In the genomic region with DNA sequence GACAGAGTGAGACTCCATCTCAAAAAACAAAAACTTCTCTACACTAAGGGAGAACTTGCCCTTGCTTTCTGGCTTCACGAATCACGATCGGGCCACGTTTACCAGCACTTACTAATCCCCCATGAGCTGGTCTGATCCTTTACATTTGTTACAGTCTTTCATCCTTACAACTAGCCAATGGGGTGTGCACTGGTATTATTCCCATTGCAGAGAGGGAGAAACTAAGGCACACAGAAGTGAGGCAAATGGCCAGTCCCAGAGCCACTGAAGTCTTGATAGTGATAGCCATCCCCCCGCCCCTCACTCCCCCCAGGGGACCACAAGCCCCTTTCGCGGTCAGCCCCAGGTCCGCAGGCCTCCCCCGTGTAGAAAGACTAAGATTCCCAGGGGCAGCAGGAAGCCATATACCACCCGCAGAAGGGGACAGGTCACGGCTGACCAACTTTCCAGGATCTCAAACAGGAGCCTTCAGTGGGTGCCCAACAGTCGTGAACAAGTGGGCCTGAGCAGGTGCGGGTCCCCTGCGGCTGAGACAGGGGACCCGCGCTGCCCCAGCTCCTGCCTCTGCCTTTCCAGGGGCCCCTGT, we compare ENCODE assay signal across 8 cellular contexts. TPM values are rescaled to one million over a fixed set of nuclear protein-coding genes. Genes with fewer than 3 reads are reported as not detected.
A peak's percentile ranks its signal among the peaks of the same experiment; 100 is the strongest.
DNase-seq lines count a peak whose midpoint lies in the region; ATAC-seq, FAIRE-seq and TF ChIP-seq lines count a peak whose summit lies in the region.

No MANE protein-coding gene starts in this region.

- POLR2A ChIA-PET in activated CD4-positive, alpha-beta T cell treated with anti-CD3 and anti-CD28 coated beads for 36 hours (lab: Charles Lee) = no interaction called here
- POLR2A ChIA-PET in activated CD8-positive, alpha-beta T cell treated with anti-CD3 and anti-CD28 coated beads, Interleukin-2, amount 10 ng/mL, durations not matched to agents 7 days and 5 days (lab: Charles Lee) = interaction anchor here (1.1 to 1.9 kb wide), 2 partner anchors 24 to 36 kb away, joined by 4 to 8 read pairs; no protein-coding TSS in a partner anchor

- TF ChIP-seq POLR2A in suprapubic skin (IDR thresholded peaks at IDR 0.05) = no peak

- H3K4me3 Mint-ChIP-seq in activated CD4-positive, alpha-beta T cell treated with anti-CD3 and anti-CD28 coated beads for 36 hours = peak overlapping the region; percentile 65
- H3K4me3 Mint-ChIP-seq in activated CD8-positive, alpha-beta T cell treated with anti-CD3 and anti-CD28 coated beads, Interleukin-2, amount 10 ng/mL, durations not matched to agents 7 days and 5 days = peak overlapping the region; percentile 64

- H3K9me3 Mint-ChIP-seq in activated CD4-positive, alpha-beta T cell treated with anti-CD3 and anti-CD28 coated beads for 36 hours (ENCODE audit: low read depth) = no peaks in the 10 kb centered on the region
- H3K9me3 Mint-ChIP-seq in activated CD8-positive, alpha-beta T cell treated with anti-CD3 and anti-CD28 coated beads, Interleukin-2, amount 10 ng/mL, durations not matched to agents 7 days and 5 days (ENCODE audit: insufficient read depth) = no peaks in the 10 kb centered on the region

- no peak for FAIRE-seq in kidney (lab: Jason Lieb, UNC)

- H3K27ac Mint-ChIP-seq in activated CD4-positive, alpha-beta T cell treated with anti-CD3 and anti-CD28 coated beads for 36 hours = peak overlapping the region; percentile 19
- H3K27ac Mint-ChIP-seq in activated CD8-positive, alpha-beta T cell treated with anti-CD3 and anti-CD28 coated beads, Interleukin-2, amount 10 ng/mL, durations not matched to agents 7 days and 5 days = no peak overlapping the region

- WGBS in suprapubic skin = 15% methylated on average over 8 of the region's 16 CpGs

- no peaks in the 10 kb centered on the region for H3K27me3 Mint-ChIP-seq in activated CD4-positive, alpha-beta T cell treated with anti-CD3 and anti-CD28 coated beads for 36 hours
- peaks cover 8% of the 10 kb centered on the region for H3K27me3 Mint-ChIP-seq in activated CD8-positive, alpha-beta T cell treated with anti-CD3 and anti-CD28 coated beads, Interleukin-2, amount 10 ng/mL, durations not matched to agents 7 days and 5 days (ENCODE audit: low read depth)

- H3K4me3 ChIP-seq in kidney (ENCODE audit: low read length in 2 of 2) = peak overlapping the region; percentile 37 to 73
- peak overlapping the region; percentile 77 for H3K4me3 ChIP-seq in suprapubic skin

- H3K4me1 Mint-ChIP-seq in activated CD4-positive, alpha-beta T cell treated with anti-CD3 and anti-CD28 coated beads for 36 hours = peaks cover 6% of the 10 kb centered on the region
- H3K4me1 Mint-ChIP-seq in activated CD8-positive, alpha-beta T cell treated with anti-CD3 and anti-CD28 coated beads, Interleukin-2, amount 10 ng/mL, durations not matched to agents 7 days and 5 days (ENCODE audit: low read depth) = peaks cover 12% of the 10 kb centered on the region

- H3K36me3 ChIP-seq in kidney (ENCODE audit: control insufficient read depth in 1 of 2, insufficient read depth in 2 of 2, low read length in 2 of 2) (no peaks in the 10 kb centered on the region), suprapubic skin (no peaks in the 10 kb centered on the region)

- H3K36me3 Mint-ChIP-seq in activated CD4-positive, alpha-beta T cell treated with anti-CD3 and anti-CD28 coated beads for 36 hours (ENCODE audit: low read depth) = no peaks in the 10 kb centered on the region
- H3K36me3 Mint-ChIP-seq in activated CD8-positive, alpha-beta T cell treated with anti-CD3 and anti-CD28 coated beads, Interleukin-2, amount 10 ng/mL, durations not matched to agents 7 days and 5 days (ENCODE audit: low read depth) = no peaks in the 10 kb centered on the region

- H3K27me3 ChIP-seq in suprapubic skin = no peaks in the 10 kb centered on the region

- peak; percentile 13 for ATAC-seq in activated CD4-positive, alpha-beta T cell treated with anti-CD3 and anti-CD28 coated beads for 36 hours
- ATAC-seq in activated CD8-positive, alpha-beta T cell treated with anti-CD3 and anti-CD28 coated beads, Interleukin-2, amount 10 ng/mL, durations not matched to agents 7 days and 5 days = no peak
- ATAC-seq in HG03139 (IDR thresholded peaks at IDR 0.05; ENCODE audit: unreplicated experiment) = no peak

- DNase-seq in activated CD4-positive, alpha-beta T cell treated with anti-CD3 and anti-CD28 coated beads for 36 hours = no peak
- DNase-seq in activated CD4-positive, alpha-beta T cell treated with anti-CD3 and anti-CD28 coated beads, Interleukin-2, amount 50 U/mL, for 4 hours = no peak
- DNase-seq in activated CD8-positive, alpha-beta T cell treated with anti-CD3 and anti-CD28 coated beads, Interleukin-2, amount 10 ng/mL, durations not matched to agents 7 days and 5 days = no peak
- DNase-seq in kidney (no peak), suprapubic skin (ENCODE audit: low spot score in 2 of 2) (no peak), germinal center (ENCODE audit: low spot score) (no peak), amygdala (lab: John Stamatoyannopoulos, UW) (no peak)

- H3K4me1 ChIP-seq in kidney (ENCODE audit: control insufficient read depth in 1 of 2, insufficient read depth in 1 of 2, low read depth in 1 of 2, low read length in 2 of 2) (peaks cover 6 to 12% of the 10 kb centered on the region in 2 donors), suprapubic skin (peaks cover 37% of the 10 kb centered on the region)

- no peak overlapping the region for H3K27ac ChIP-seq in kidney (ENCODE audit: low read depth in 2 of 2, low read length in 2 of 2)
- peak overlapping the region; percentile 79 for H3K27ac ChIP-seq in suprapubic skin

- TF ChIP-seq CTCF in kidney (IDR thresholded peaks at IDR 0.05; ENCODE audit: borderline replicate concordance, extremely low read depth, insufficient read depth) (no peak), suprapubic skin (IDR thresholded peaks at IDR 0.05) (no peak)

- CTCF ChIA-PET in activated CD4-positive, alpha-beta T cell treated with anti-CD3 and anti-CD28 coated beads for 36 hours (lab: Charles Lee) = interaction anchor here (0.6 to 0.7 kb wide), 2 partner anchors 10 to 25 kb away, joined by 3 to 4 read pairs; no protein-coding TSS in a partner anchor
- CTCF ChIA-PET in activated CD8-positive, alpha-beta T cell treated with anti-CD3 and anti-CD28 coated beads, Interleukin-2, amount 10 ng/mL, durations not matched to agents 7 days and 5 days (lab: Charles Lee) = interaction anchor here (0.9 to 1.6 kb wide), 3 partner anchors 13 to 209 kb away, joined by 4 to 5 read pairs (median 4); no protein-coding TSS in a partner anchor

- no peak for TF ChIP-seq EP300 in suprapubic skin (IDR thresholded peaks at IDR 0.05)

- H3K9ac ChIP-seq in kidney (ENCODE audit: low read length in 2 of 2) = peak overlapping the region in 1 of 2 donors; percentile 77

- intact Hi-C loops in activated CD4-positive, alpha-beta T cell treated with anti-CD3 and anti-CD28 coated beads for 36 hours (cut with DNase I, micrococcal nuclease) = loop anchor here in 1 of 2 experiments (2.0 kb wide), 1 partner anchor 32 kb away; the partner anchor contains the start of gene MAP2K3
- intact Hi-C loops in kidney (cut with DNase I) = no loop called here

- H3K9me3 ChIP-seq in kidney (ENCODE audit: control insufficient read depth in 1 of 2, low read length in 2 of 2) = no peaks in the 10 kb centered on the region
- H3K9me3 ChIP-seq in suprapubic skin = no peaks in the 10 kb centered on the region

RNA-seq across cellular contexts. Expression of gene NATD1, which starts 0.8 kb away (rescaled TPM):
- total RNA-seq in activated CD4-positive, alpha-beta T cell treated with anti-CD3 and anti-CD28 coated beads for 36 hours = 1 to 10 TPM; 1.5 to 1.7 TPM
- total RNA-seq in activated CD8-positive, alpha-beta T cell treated with anti-CD3 and anti-CD28 coated beads, Interleukin-2, amount 10 ng/mL, durations not matched to agents 7 days and 5 days = 1 to 10 TPM; 1.1 to 1.3 TPM
- total RNA-seq in kidney (14.2 TPM), suprapubic skin (10 to 100 TPM; 11.2 to 21.1 (median 14.6) TPM)
- 5.0 TPM for polyA plus RNA-seq in kidney (ENCODE audit: insufficient read depth, low read depth, low replicate concordance)

RNA-seq across cellular contexts. Expression of gene MAP2K3, which starts 32.1 kb away (rescaled TPM):
- total RNA-seq in activated CD4-positive, alpha-beta T cell treated with anti-CD3 and anti-CD28 coated beads for 36 hours = 100 to 1,000 TPM; 122 to 123 TPM
- 10 to 100 TPM; 57.4 to 57.8 TPM for total RNA-seq in activated CD8-positive, alpha-beta T cell treated with anti-CD3 and anti-CD28 coated beads, Interleukin-2, amount 10 ng/mL, durations not matched to agents 7 days and 5 days
- total RNA-seq in kidney (44.0 TPM), suprapubic skin (10 to 100 TPM; 54.5 to 97.4 (median 72.9) TPM)
- polyA plus RNA-seq in kidney (ENCODE audit: insufficient read depth, low read depth, low replicate concordance) = 40.1 TPM

RNA-seq across cellular contexts. Expression of gene TMEM11, which starts 38.4 kb away (rescaled TPM):
- 10 to 100 TPM; 28.9 to 40.4 TPM for total RNA-seq in activated CD4-positive, alpha-beta T cell treated with anti-CD3 and anti-CD28 coated beads for 36 hours
- total RNA-seq in activated CD8-positive, alpha-beta T cell treated with anti-CD3 and anti-CD28 coated beads, Interleukin-2, amount 10 ng/mL, durations not matched to agents 7 days and 5 days = 10 to 100 TPM; 22.2 to 27.7 TPM
- total RNA-seq in kidney (17.4 TPM), suprapubic skin (10 to 100 TPM; 25.6 to 38.0 (median 33.8) TPM)
- polyA plus RNA-seq in kidney (ENCODE audit: insufficient read depth, low read depth, low replicate concordance) = 34.2 TPM
